15 cellular contexts compared by ENCODE assay signal in the genomic region with DNA sequence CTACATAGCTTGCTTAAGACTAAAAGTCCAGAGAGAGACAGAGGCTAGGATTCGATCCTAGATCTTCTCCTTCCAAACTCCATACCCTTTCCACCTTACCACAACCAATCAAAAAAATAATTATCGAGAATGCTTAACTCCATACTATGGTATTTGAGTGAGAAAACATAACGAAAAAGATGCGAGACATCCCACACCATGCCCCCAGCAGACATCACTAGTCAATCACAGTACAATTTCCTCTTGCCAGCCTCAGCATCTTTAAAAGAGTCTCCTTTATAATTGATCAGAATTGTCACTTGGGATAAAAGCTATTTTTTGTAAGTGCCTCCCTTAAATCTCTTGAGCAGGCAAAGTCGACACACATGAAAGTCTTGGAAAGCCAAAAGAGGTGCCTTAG. TPM values are rescaled to one million over a fixed set of nuclear protein-coding genes. Genes with fewer than 3 reads are reported as not detected.
DNase-seq lines count a peak whose midpoint lies in the region; ATAC-seq and TF ChIP-seq lines count a peak whose summit lies in the region.
"Had no signal": no experiment of that assay in that cellular context is flagged by ENCODE, and none has a peak within 500 bp of the region (broad histone marks: within the 10 kb centered on the region; RNA-seq: fewer than 3 reads in every experiment).

No MANE protein-coding gene starts in this region.

- POLR2A ChIA-PET in activated naive CD8-positive, alpha-beta T cell treated with anti-CD3 and anti-CD28 coated beads, Interleukin-2, amount 10 ng/mL, durations not matched to agents 7 days and 5 days (lab: Charles Lee) = interaction anchor here (1.0 to 4.0 kb wide), 4 partner anchors 10 to 117 kb away, joined by 3 to 28 read pairs (median 4); a partner anchor contains a TSS

- peak overlapping the region; percentile 46 for H3K4me3 ChIP-seq in GM12875 (ENCODE audit: low read depth, low read length)
- peak overlapping the region; percentile 47 to 55 for H3K4me3 ChIP-seq in muscle layer of duodenum (ENCODE audit: low read depth in 1 of 2, low read length in 2 of 2)

- no peaks in the 10 kb centered on the region for H3K9me3 ChIP-seq in muscle layer of duodenum (ENCODE audit: control insufficient read depth in 1 of 2, low read length in 2 of 2)

- intact Hi-C loops in CD14-positive monocyte (cut with micrococcal nuclease) = no loop called here

- no peaks in the 10 kb centered on the region for H3K4me1 ChIP-seq in muscle layer of duodenum (ENCODE audit: control insufficient read depth in 1 of 2, insufficient read depth in 2 of 2, low read length in 2 of 2)

- peak overlapping the region; percentile 95 to 98 for H3K4me3 Mint-ChIP-seq in CD14-positive monocyte
- peak overlapping the region; percentile 75 for H3K4me3 Mint-ChIP-seq in activated naive CD8-positive, alpha-beta T cell treated with anti-CD3 and anti-CD28 coated beads, Interleukin-2, amount 10 ng/mL, durations not matched to agents 7 days and 5 days

- no peak for ATAC-seq in activated naive CD8-positive, alpha-beta T cell treated with anti-CD3 and anti-CD28 coated beads, Interleukin-2, amount 10 ng/mL, durations not matched to agents 7 days and 5 days (ENCODE audit: low read depth)
- ATAC-seq in HG02852 (IDR thresholded peaks at IDR 0.05; ENCODE audit: unreplicated experiment) (no peak), GM21717 (IDR thresholded peaks at IDR 0.05; ENCODE audit: unreplicated experiment) (no peak)

- H3K36me3 ChIP-seq in muscle layer of duodenum (ENCODE audit: control insufficient read depth in 1 of 2, insufficient read depth in 2 of 2, low read length in 2 of 2) = no peaks in the 10 kb centered on the region

- no peaks in the 10 kb centered on the region for H3K27me3 ChIP-seq in muscle layer of duodenum (ENCODE audit: low read depth, low read length)

- peaks cover 75% of the 10 kb centered on the region for H3K4me1 Mint-ChIP-seq in CD14-positive monocyte
- H3K4me1 Mint-ChIP-seq in activated naive CD8-positive, alpha-beta T cell treated with anti-CD3 and anti-CD28 coated beads, Interleukin-2, amount 10 ng/mL, durations not matched to agents 7 days and 5 days = peaks cover 31% of the 10 kb centered on the region

- no peak for TF ChIP-seq CTCF in CD14-positive monocyte (IDR thresholded peaks at IDR 0.05)
- TF ChIP-seq CTCF in GM12875 (IDR thresholded peaks at IDR 0.05; ENCODE audit: borderline replicate concordance, insufficient read depth, low read depth, low read length) = no peak

- H3K9me3 Mint-ChIP-seq in CD14-positive monocyte = peaks cover 0 to 7% (median 0%) of the 10 kb centered on the region in 7 donors
- H3K9me3 Mint-ChIP-seq in activated naive CD8-positive, alpha-beta T cell treated with anti-CD3 and anti-CD28 coated beads, Interleukin-2, amount 10 ng/mL, durations not matched to agents 7 days and 5 days = no peaks in the 10 kb centered on the region
- H3K9me3 Mint-ChIP-seq: CD8-positive, alpha-beta memory T cell had no signal

- DNase-seq in CD14-positive monocyte (ENCODE audit: low spot score) (no peak), HCEC 1CT (no peak)
- no peak for DNase-seq in activated naive CD8-positive, alpha-beta T cell treated with anti-CD3 and anti-CD28 coated beads, Interleukin-2, amount 10 ng/mL, durations not matched to agents 7 days and 5 days
- no peak for DNase-seq in stimulated activated CD4-positive, alpha-beta T cell treated with anti-CD3 and anti-CD28 coated beads, Interleukin-4, amount 100 ng/mL, for 4 hours
- DNase-seq: activated CD8-positive, alpha-beta memory T cell treated with anti-CD3 and anti-CD28 coated beads, Interleukin-2, amount 50 U/mL, for 4 hours; CD8-positive, alpha-beta memory T cell; dermis blood vessel endothelial cell; GF-D8; NCI-H1105; NCI-H446 treated with DMSO at 0.1 percent for 48 hours; stimulated activated CD4-positive, alpha-beta T cell treated with anti-CD3 and anti-CD28 coated beads, Interleukin-4, amount 100 ng/mL, for 24 hours had no signal

- H3K27ac Mint-ChIP-seq in CD14-positive monocyte = peak overlapping the region; percentile 97 to 100 (median 98)
- peak overlapping the region; percentile 93 for H3K27ac Mint-ChIP-seq in activated naive CD8-positive, alpha-beta T cell treated with anti-CD3 and anti-CD28 coated beads, Interleukin-2, amount 10 ng/mL, durations not matched to agents 7 days and 5 days

- peak overlapping the region; percentile 63 for H3K27ac ChIP-seq in muscle layer of duodenum (ENCODE audit: low read length)

- H3K27me3 Mint-ChIP-seq in CD14-positive monocyte (ENCODE audit: low read depth in 3 of 3) = peaks cover 0 to 4% (median 0%) of the 10 kb centered on the region in 3 donors
- H3K27me3 Mint-ChIP-seq in activated naive CD8-positive, alpha-beta T cell treated with anti-CD3 and anti-CD28 coated beads, Interleukin-2, amount 10 ng/mL, durations not matched to agents 7 days and 5 days = no peaks in the 10 kb centered on the region
- H3K27me3 Mint-ChIP-seq: CD8-positive, alpha-beta memory T cell had no signal

- peaks cover 37 to 51% of the 10 kb centered on the region in 2 donors for H3K36me3 Mint-ChIP-seq in CD14-positive monocyte
- no peaks in the 10 kb centered on the region for H3K36me3 Mint-ChIP-seq in activated naive CD8-positive, alpha-beta T cell treated with anti-CD3 and anti-CD28 coated beads, Interleukin-2, amount 10 ng/mL, durations not matched to agents 7 days and 5 days
- H3K36me3 Mint-ChIP-seq: CD8-positive, alpha-beta memory T cell had no signal

RNA-seq across cellular contexts. Expression of a gene that starts 0.9 kb away (rescaled TPM):
- 100 to 1,000 TPM; 557 to 697 TPM for polyA plus RNA-seq in CD14-positive monocyte
- 1 to 10 TPM; 7.5 to 8.0 TPM for total RNA-seq in activated naive CD8-positive, alpha-beta T cell treated with anti-CD3 and anti-CD28 coated beads, Interleukin-2, amount 10 ng/mL, durations not matched to agents 7 days and 5 days
- total RNA-seq: dermis blood vessel endothelial cell had no signal

RNA-seq across cellular contexts. Expression of a gene that starts 46.2 kb away (rescaled TPM):
- 1,000 to 10,000 TPM; 1,064 to 1,089 TPM for polyA plus RNA-seq in CD14-positive monocyte
- 100 to 1,000 TPM; 186 to 207 TPM for total RNA-seq in activated naive CD8-positive, alpha-beta T cell treated with anti-CD3 and anti-CD28 coated beads, Interleukin-2, amount 10 ng/mL, durations not matched to agents 7 days and 5 days
